In genomic region chr7:35004531-35005096, GRCh38 we compare ENCODE assay signal across 10 cellular contexts. TPM values are rescaled to one million over a fixed set of nuclear protein-coding genes. Genes with fewer than 3 reads are reported as not detected.
A peak's percentile ranks its signal among the peaks of the same experiment; 100 is the strongest.
DNase-seq lines count a peak whose midpoint lies in the region; ATAC-seq and TF ChIP-seq lines count a peak whose summit lies in the region.
"Had no signal": no experiment of that assay in that cellular context is flagged by ENCODE, and none has a peak within 500 bp of the region (broad histone marks: within the 10 kb centered on the region; RNA-seq: fewer than 3 reads in every experiment).

No MANE protein-coding gene starts in this region.

- H3K4me1 ChIP-seq in RWPE2 (ENCODE audit: insufficient read depth, poor library complexity, severe bottlenecking): peaks cover 19% of the 10 kb centered on the region
- peaks cover 18% of the 10 kb centered on the region for H3K4me1 ChIP-seq in foreskin keratinocyte
- H3K4me1 ChIP-seq in skeletal muscle satellite cell (ENCODE audit: control insufficient read depth, insufficient read depth, low read length): peaks cover 23% of the 10 kb centered on the region

- no peaks in the 10 kb centered on the region for H3K27me3 Mint-ChIP-seq in mesothelial cell of epicardium (ENCODE audit: low read depth)

- TF ChIP-seq CTCF in RWPE2 (IDR thresholded peaks at IDR 0.05; ENCODE audit: poor library complexity, severe bottlenecking) (no peak), foreskin keratinocyte (conservative IDR thresholded peaks at IDR 0.05) (no peak), mesothelial cell of epicardium (IDR thresholded peaks at IDR 0.05; ENCODE audit: unreplicated experiment) (no peak)

- H3K27me3 ChIP-seq in RWPE2 (ENCODE audit: insufficient read depth, poor library complexity, severe bottlenecking) (no peaks in the 10 kb centered on the region), foreskin keratinocyte (no peaks in the 10 kb centered on the region), skeletal muscle satellite cell (ENCODE audit: control insufficient read depth, insufficient read depth, low read length) (no peaks in the 10 kb centered on the region)
- H3K27me3 ChIP-seq: tibial artery had no signal

- H3K9me3 ChIP-seq in RWPE2 (ENCODE audit: severe bottlenecking) (no peaks in the 10 kb centered on the region), skeletal muscle satellite cell (replicated peaks; ENCODE audit: low read length) (no peaks in the 10 kb centered on the region)
- H3K9me3 ChIP-seq: tibial artery had no signal

- DNase-seq in NCI-H510A treated with DMSO at 0.1 percent for 48 hours (lab: John Stamatoyannopoulos, UW) (peak; percentile 3), NCI-H510A (lab: John Stamatoyannopoulos, UW) (no peak), RWPE2 (ENCODE audit: low spot score) (no peak), foreskin keratinocyte (no peak), mesothelial cell of epicardium (ENCODE audit: low spot score in 2 of 2, unreplicated experiment in 2 of 2) (no peak), DMS79 treated with DMSO at 0.1 percent for 48 hours (lab: John Stamatoyannopoulos, UW) (no peak)
- DNase-seq: stimulated activated CD4-positive, alpha-beta T cell treated with anti-CD3 and anti-CD28 coated beads, Interleukin-4, amount 100 ng/mL, for 24 hours; tibial artery had no signal

- no peak overlapping the region for H3K4me3 Mint-ChIP-seq in mesothelial cell of epicardium

- H3K27ac ChIP-seq in RWPE2 (ENCODE audit: poor library complexity, severe bottlenecking) (peak overlapping the region; percentile 84), foreskin keratinocyte (peak overlapping the region; percentile 81)

- H3K4me3 ChIP-seq in RWPE2 (ENCODE audit: severe bottlenecking) (no peak overlapping the region), skeletal muscle satellite cell (ENCODE audit: low read length) (no peak overlapping the region)
- H3K4me3 ChIP-seq: tibial artery had no signal

- peaks cover 4% of the 10 kb centered on the region for H3K4me1 Mint-ChIP-seq in mesothelial cell of epicardium

- no peak overlapping the region for H3K27ac Mint-ChIP-seq in mesothelial cell of epicardium

- H3K36me3 ChIP-seq in RWPE2 (ENCODE audit: low read depth) (no peaks in the 10 kb centered on the region), skeletal muscle satellite cell (ENCODE audit: insufficient read depth, low read length) (no peaks in the 10 kb centered on the region)

- ATAC-seq in RWPE2 (ENCODE audit: low read depth): no peak
- ATAC-seq in foreskin keratinocyte: no peak
- no peak for ATAC-seq in HG03097 (IDR thresholded peaks at IDR 0.05; ENCODE audit: low FRiP score, unreplicated experiment)

- H3K9ac ChIP-seq in skeletal muscle satellite cell (ENCODE audit: low read depth, low read length): no peak overlapping the region

- H3K36me3 Mint-ChIP-seq in mesothelial cell of epicardium: peaks cover 4% of the 10 kb centered on the region

- H3K4me2 ChIP-seq in skeletal muscle satellite cell (ENCODE audit: low read length): peak overlapping the region; percentile 63

- peaks cover 6% of the 10 kb centered on the region for H3K9me3 Mint-ChIP-seq in mesothelial cell of epicardium

RNA-seq across cellular contexts. Expression of gene DPY19L1, which starts 32.7 kb away (rescaled TPM):
- total RNA-seq in foreskin keratinocyte (20.1 and 22.4 TPM in 2 replicates), mesothelial cell of epicardium (12.3 to 21.8 TPM (median 19.7 TPM) in 3 replicates)
- 6.8 and 8.2 TPM in 2 replicates for polyA plus RNA-seq in foreskin keratinocyte
- 21.8 and 22.6 TPM in 2 replicates for total RNA-seq in skeletal muscle satellite cell (2012; rRNA removed)
